Comparison of ENCODE assay signal across 20 cellular contexts in the genomic region with DNA sequence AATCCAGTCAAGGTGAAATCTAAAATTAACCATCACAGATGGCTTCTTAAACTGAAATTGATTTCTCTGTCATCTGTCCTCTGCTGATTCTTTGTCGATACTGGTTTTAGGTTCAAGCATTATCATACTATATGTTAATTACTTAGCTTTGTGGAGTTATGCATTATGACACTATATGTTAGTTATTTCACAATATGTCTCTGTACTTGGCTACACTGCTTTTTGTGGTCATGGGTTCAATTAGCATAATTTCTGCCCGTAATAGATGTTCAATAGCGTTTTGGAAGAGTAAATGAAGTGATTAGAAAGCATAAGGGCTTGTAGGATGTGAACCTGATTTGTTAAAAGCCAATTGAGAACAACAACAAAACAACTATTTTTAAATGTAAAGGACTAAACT. TPM values are rescaled to one million over a fixed set of nuclear protein-coding genes. Genes with fewer than 3 reads are reported as not detected.
DNase-seq lines count a peak whose midpoint lies in the region; ATAC-seq, FAIRE-seq and TF ChIP-seq lines count a peak whose summit lies in the region.
"Had no signal": no experiment of that assay in that cellular context is flagged by ENCODE, and none has a peak within 500 bp of the region (broad histone marks: within the 10 kb centered on the region; RNA-seq: fewer than 3 reads in every experiment).

No MANE protein-coding gene starts in this region.

- H3K4me2 ChIP-seq in GM23248 (ENCODE audit: unreplicated experiment) (no peak overlapping the region), Loucy (ENCODE audit: low read depth, low read length, poor library complexity, severe bottlenecking) (no peak overlapping the region), astrocyte (ENCODE audit: low read length) (no peak overlapping the region)

- no peak for ATAC-seq in activated CD8-positive, alpha-beta memory T cell treated with anti-CD3 and anti-CD28 coated beads, Interleukin-2, amount 10 ng/mL, durations not matched to agents 7 days and 5 days
- ATAC-seq: K562 had no signal

- DNase-seq in activated CD8-positive, alpha-beta memory T cell treated with anti-CD3 and anti-CD28 coated beads, Interleukin-2, amount 10 ng/mL, durations not matched to agents 7 days and 5 days = no peak
- DNase-seq in activated CD8-positive, alpha-beta memory T cell treated with anti-CD3 and anti-CD28 coated beads, Interleukin-2, amount 50 U/mL, for 48 hours = no peak
- DNase-seq in GM23248 (no peak), astrocyte (ENCODE audit: low read depth) (no peak), NCI-H82 (lab: John Stamatoyannopoulos, UW) (no peak), osteocyte (ENCODE audit: extremely low spot score, unreplicated experiment) (no peak)
- DNase-seq: CD4-positive, alpha-beta T cell; COR-L47; DMS79; H7; NCI-H1092 treated with DMSO at 0.1 percent for 48 hours; NCI-H1436 treated with DMSO at 0.1 percent for 48 hours; NCI-H2081; NCI-H2171 treated with DMSO at 0.1 percent for 48 hours; NCI-H526; PC-3; Right ventricle myocardium superior had no signal

- H3K27me3 ChIP-seq in GM23248 (replicated peaks; ENCODE audit: insufficient read depth) (no peaks in the 10 kb centered on the region), Loucy (ENCODE audit: insufficient read depth, low read length, poor library complexity, severe bottlenecking) (no peaks in the 10 kb centered on the region), astrocyte (ENCODE audit: insufficient read depth, low read length) (no peaks in the 10 kb centered on the region)

- peaks cover 6% of the 10 kb centered on the region; the same call in 1 of the 2 replicates for H3K4me1 ChIP-seq in GM23248 (ENCODE audit: insufficient read depth)
- H3K4me1 ChIP-seq in Loucy (ENCODE audit: insufficient read depth, low read length, poor library complexity, severe bottlenecking) = peaks cover 6% of the 10 kb centered on the region
- no peaks in the 10 kb centered on the region for H3K4me1 ChIP-seq in astrocyte (ENCODE audit: insufficient read depth, low read length)

- H3K9me2 ChIP-seq in GM23248 (ENCODE audit: insufficient read depth) (no peaks in the 10 kb centered on the region), Loucy (replicated peaks; ENCODE audit: low read depth, low read length) (no peaks in the 10 kb centered on the region)

- H3K4me3 Mint-ChIP-seq in activated CD8-positive, alpha-beta memory T cell treated with anti-CD3 and anti-CD28 coated beads, Interleukin-2, amount 10 ng/mL, durations not matched to agents 7 days and 5 days = peak overlapping the region; percentile 36
- peak overlapping the region; percentile 23 for H3K4me3 Mint-ChIP-seq in astrocyte (ENCODE audit: unreplicated experiment)
- H3K4me3 Mint-ChIP-seq in osteocyte (ENCODE audit: unreplicated experiment) = no peak overlapping the region
- H3K4me3 Mint-ChIP-seq: CD4-positive, alpha-beta T cell had no signal

- H3K27ac ChIP-seq in GM23248 = no peak overlapping the region
- no peak overlapping the region for H3K27ac ChIP-seq in astrocyte (ENCODE audit: low read depth, low read length)

- H3K9me3 ChIP-seq in GM23248 (ENCODE audit: low read depth) (no peaks in the 10 kb centered on the region), Loucy (ENCODE audit: insufficient read depth, low read depth, low read length) (no peaks in the 10 kb centered on the region), astrocyte (ENCODE audit: insufficient read depth, low read depth, low read length) (no peaks in the 10 kb centered on the region)

- no peak overlapping the region for H3K9ac ChIP-seq in GM23248
- H3K9ac ChIP-seq in Loucy (ENCODE audit: low read depth, low read length, poor library complexity, severe bottlenecking) = no peak overlapping the region
- no peak overlapping the region for H3K9ac ChIP-seq in astrocyte (ENCODE audit: low read length)

- H3K9me3 Mint-ChIP-seq in activated CD8-positive, alpha-beta memory T cell treated with anti-CD3 and anti-CD28 coated beads, Interleukin-2, amount 10 ng/mL, durations not matched to agents 7 days and 5 days (ENCODE audit: low read depth) = no peaks in the 10 kb centered on the region
- H3K9me3 Mint-ChIP-seq in astrocyte (ENCODE audit: unreplicated experiment) (peaks cover 4% of the 10 kb centered on the region), osteocyte (ENCODE audit: unreplicated experiment) (no peaks in the 10 kb centered on the region)
- H3K9me3 Mint-ChIP-seq: CD4-positive, alpha-beta T cell had no signal

- H3K36me3 Mint-ChIP-seq in activated CD8-positive, alpha-beta memory T cell treated with anti-CD3 and anti-CD28 coated beads, Interleukin-2, amount 10 ng/mL, durations not matched to agents 7 days and 5 days = peaks cover 18% of the 10 kb centered on the region
- H3K36me3 Mint-ChIP-seq in astrocyte (ENCODE audit: low read depth, unreplicated experiment) (peaks cover 7% of the 10 kb centered on the region), osteocyte (ENCODE audit: unreplicated experiment) (no peaks in the 10 kb centered on the region)

- no peaks in the 10 kb centered on the region for H4K20me1 ChIP-seq in GM23248 (ENCODE audit: insufficient read depth)
- H4K20me1 ChIP-seq in Loucy (ENCODE audit: insufficient read depth, low read length, poor library complexity, severe bottlenecking) = no peaks in the 10 kb centered on the region
- no peaks in the 10 kb centered on the region for H4K20me1 ChIP-seq in astrocyte (ENCODE audit: insufficient read depth, low read length)

- H3K4me3 ChIP-seq in GM23248 = no peak overlapping the region
- no peak overlapping the region for H3K4me3 ChIP-seq in Loucy (ENCODE audit: low read length, poor library complexity, severe bottlenecking)
- H3K4me3 ChIP-seq in astrocyte (ENCODE audit: insufficient read depth, low read depth, low read length) = no peak overlapping the region
- H3K4me3 ChIP-seq: K562 had no signal

- FAIRE-seq in astrocyte (lab: Jason Lieb, UNC) = peak; percentile 20
- FAIRE-seq: K562 had no signal

- peak overlapping the region; percentile 83 for H3K27ac Mint-ChIP-seq in activated CD8-positive, alpha-beta memory T cell treated with anti-CD3 and anti-CD28 coated beads, Interleukin-2, amount 10 ng/mL, durations not matched to agents 7 days and 5 days
- H3K27ac Mint-ChIP-seq in astrocyte (ENCODE audit: unreplicated experiment) (no peak overlapping the region), osteocyte (ENCODE audit: unreplicated experiment) (no peak overlapping the region)
- H3K27ac Mint-ChIP-seq: CD4-positive, alpha-beta T cell had no signal

- H2AFZ ChIP-seq in GM23248 (peak overlapping the region; percentile 30; the same call in 1 of the 2 replicates), Loucy (ENCODE audit: low read length) (peak overlapping the region; percentile 82), astrocyte (ENCODE audit: low read depth, low read length) (no peak overlapping the region)

- H3K36me3 ChIP-seq in GM23248 (ENCODE audit: low read depth) (no peaks in the 10 kb centered on the region), Loucy (ENCODE audit: insufficient read depth, low read length) (no peaks in the 10 kb centered on the region), astrocyte (ENCODE audit: insufficient read depth, low read length) (no peaks in the 10 kb centered on the region)

- H3F3A ChIP-seq in GM23248 (ENCODE audit: insufficient read depth) (no peaks in the 10 kb centered on the region), Loucy (ENCODE audit: low read depth) (no peaks in the 10 kb centered on the region)

- 81 to 82% methylated on average over 3 of the region's 3 CpGs for WGBS in GM23248 (ENCODE audit: low coverage in 1 of 2, low lambda C conversion rate in 2 of 2, missing lambda C conversion rate in 2 of 2), 2 experiments

- H3K27me3 Mint-ChIP-seq in activated CD8-positive, alpha-beta memory T cell treated with anti-CD3 and anti-CD28 coated beads, Interleukin-2, amount 10 ng/mL, durations not matched to agents 7 days and 5 days = peaks cover 9% of the 10 kb centered on the region
- H3K27me3 Mint-ChIP-seq in astrocyte (ENCODE audit: low read depth, unreplicated experiment) = no peaks in the 10 kb centered on the region
- no peaks in the 10 kb centered on the region for H3K27me3 Mint-ChIP-seq in osteocyte (ENCODE audit: unreplicated experiment)
- H3K27me3 Mint-ChIP-seq: CD4-positive, alpha-beta T cell had no signal

- TF ChIP-seq CTCF in Loucy (conservative IDR thresholded peaks at IDR 0.05; ENCODE audit: low read length) (no peak), astrocyte (IDR thresholded peaks at IDR 0.05; ENCODE audit: insufficient read depth, low read depth, low read length) (no peak), osteocyte (IDR thresholded peaks at IDR 0.05) (no peak)

- H3K4me1 Mint-ChIP-seq in activated CD8-positive, alpha-beta memory T cell treated with anti-CD3 and anti-CD28 coated beads, Interleukin-2, amount 10 ng/mL, durations not matched to agents 7 days and 5 days = peaks cover 28% of the 10 kb centered on the region
- H3K4me1 Mint-ChIP-seq in astrocyte (ENCODE audit: low read depth, unreplicated experiment) (peaks cover 7% of the 10 kb centered on the region), osteocyte (ENCODE audit: unreplicated experiment) (peaks cover 8% of the 10 kb centered on the region)

- CTCF ChIA-PET in activated CD8-positive, alpha-beta memory T cell treated with anti-CD3 and anti-CD28 coated beads, Interleukin-2, amount 10 ng/mL, durations not matched to agents 7 days and 5 days (lab: Charles Lee) = interaction anchor here (0.8 to 2.9 kb wide), 6 partner anchors 11 to 699 kb away, joined by 3 to 16 read pairs (median 4); a partner anchor contains a TSS

- no peaks in the 10 kb centered on the region for H3K79me2 ChIP-seq in GM23248 (ENCODE audit: insufficient read depth)
- H3K79me2 ChIP-seq in Loucy (ENCODE audit: insufficient read depth, low read length) = no peaks in the 10 kb centered on the region
- no peaks in the 10 kb centered on the region for H3K79me2 ChIP-seq in astrocyte (ENCODE audit: insufficient read depth, low read length)

- in situ Hi-C loops in GM23248 (cut with MboI) = loop anchor here (25.0 kb wide), 1 partner anchor 510 kb away; no protein-coding TSS in a partner anchor

RNA-seq across cellular contexts. Expression of a gene that starts 28.2 kb away (rescaled TPM):
- 100 to 1,000 TPM; 155 to 367 TPM for total RNA-seq in activated CD8-positive, alpha-beta memory T cell treated with anti-CD3 and anti-CD28 coated beads, Interleukin-2, amount 10 ng/mL, durations not matched to agents 7 days and 5 days
- 3.7 and 4.3 TPM in 2 replicates for total RNA-seq in GM23248 (2014; rRNA removed; shearing (Covaris generic))
- polyA plus RNA-seq in GM23248 (2016; fragmentation: Nextera tagmentation; extraction: Ambion mirVana) = 0.86 and 1.3 TPM in 2 replicates
- total RNA-seq in astrocyte (144 and 176 TPM in 2 replicates), osteocyte (14.2 and 19.7 TPM in 2 replicates)
- total RNA-seq: H7 had no signal
- polyA plus RNA-seq: K562 had no signal

RNA-seq across cellular contexts. Expression of a gene that starts 57.5 kb away (rescaled TPM):
- total RNA-seq in activated CD8-positive, alpha-beta memory T cell treated with anti-CD3 and anti-CD28 coated beads, Interleukin-2, amount 10 ng/mL, durations not matched to agents 7 days and 5 days = 100 to 1,000 TPM; 158 to 443 TPM
- not detected in 2 replicates for total RNA-seq in GM23248 (2014; rRNA removed; shearing (Covaris generic))
- 0.23 and 0.47 TPM in 2 replicates for polyA plus RNA-seq in GM23248 (2016; fragmentation: Nextera tagmentation; extraction: Ambion mirVana)
- total RNA-seq in astrocyte = 184 and 271 TPM in 2 replicates
- 21.2 and 22.1 TPM in 2 replicates for total RNA-seq in osteocyte
- total RNA-seq: H7, SK-MEL-5 had no signal

Comparison
In these comparisons a context has a peak if more than half of its experiments do, and no peak if none do; other contexts are left out.
1. RNA of a gene that starts 57.5 kb away (total RNA-seq): 158 to 443 TPM in activated CD8-positive, alpha-beta memory T cell treated with anti-CD3 and anti-CD28 coated beads, Interleukin-2, amount 10 ng/mL, durations not matched to agents 7 days and 5 days, 184 to 271 TPM in astrocyte and 21.2 to 22.1 TPM in osteocyte; not detected in GM23248; every median in the first group is over 10 times any median in the second.